ENCODE assay signal across 11 cellular contexts in the genomic region with DNA sequence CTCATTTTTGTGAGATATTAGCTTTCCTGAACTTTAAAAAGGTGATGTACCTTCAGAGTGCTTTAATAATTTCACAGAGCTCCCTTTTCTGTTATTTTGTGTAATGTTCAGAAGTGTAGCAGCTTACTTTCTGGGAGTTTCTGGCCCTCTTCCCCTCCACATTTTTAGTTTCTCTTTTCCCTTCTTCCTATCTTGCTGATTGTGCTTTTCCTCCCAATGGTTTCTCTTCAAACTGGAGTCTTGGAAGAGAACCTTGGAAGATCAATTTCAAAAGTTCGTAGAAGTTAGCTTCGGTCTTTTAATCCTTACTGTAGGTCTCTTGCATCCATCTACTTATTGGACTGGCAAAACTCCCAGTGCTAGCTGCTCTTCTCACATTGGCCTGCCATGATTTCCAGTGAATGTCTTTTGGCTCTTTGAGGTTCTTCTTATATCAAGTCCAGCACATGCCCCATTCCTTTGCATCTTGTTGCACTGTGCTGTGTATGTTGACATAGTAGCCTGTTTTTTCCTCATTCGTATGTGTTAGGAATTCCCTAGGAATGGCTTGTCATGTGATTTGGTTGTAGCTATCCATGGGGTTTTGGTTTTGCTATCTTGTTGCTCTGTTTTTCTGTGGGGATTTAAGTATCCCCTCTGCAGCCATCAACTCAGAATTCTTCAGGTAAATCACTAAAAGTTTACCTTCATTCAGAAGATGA. TPM values are rescaled to one million over a fixed set of nuclear protein-coding genes. Genes with fewer than 3 reads are reported as not detected.
DNase-seq lines count a peak whose midpoint lies in the region; ATAC-seq, FAIRE-seq and TF ChIP-seq lines count a peak whose summit lies in the region.
"Had no signal": no experiment of that assay in that cellular context is flagged by ENCODE, and none has a peak within 500 bp of the region (broad histone marks: within the 10 kb centered on the region; RNA-seq: fewer than 3 reads in every experiment).

No MANE protein-coding gene starts in this region.

- TF ChIP-seq POLR2A in A549 (IDR thresholded peaks at IDR 0.05; ENCODE audit: low read length) (no peak), GM12892 (IDR thresholded peaks at IDR 0.05; ENCODE audit: low read depth, low read length) (no peak)

- no peak for TF ChIP-seq CTCF in A549 (IDR thresholded peaks at IDR 0.05)
- no peak for TF ChIP-seq CTCF in left lung (IDR thresholded peaks at IDR 0.05)

- TF ChIP-seq EP300 in A549 (IDR thresholded peaks at IDR 0.05): no peak

- ATAC-seq in A549 (peak in 1 of 2 experiments; percentile 49; a peak in 3 of 6 replicates), left lung (peak; percentile 21)

- peaks cover 0 to 21% of the 10 kb centered on the region in 2 donors for H3K36me3 ChIP-seq in left lung

- CTCF ChIA-PET in A549 (lab: Yijun Ruan, JAX): interaction anchor here (0.6 to 0.9 kb wide), 2 partner anchors 15 to 1037 kb away, joined by 3 read pairs; no protein-coding TSS in a partner anchor

- POLR2A ChIA-PET in A549 (lab: Yijun Ruan, JAX): interaction anchor here (0.8 to 0.9 kb wide), 2 partner anchors 9 kb away, joined by 3 read pairs; no protein-coding TSS in a partner anchor

- peak in 1 of 2 experiments; percentile 22 for DNase-seq in A549 (ENCODE audit: low read depth in 1 of 2, low spot score in 1 of 2)
- no peak for DNase-seq in GM12892 (ENCODE audit: insufficient read length)
- DNase-seq in astrocyte of the hippocampus (ENCODE audit: low read depth, low spot score): peak; percentile 2
- no peak for DNase-seq in left lung
- DNase-seq in NCI-H2107 (lab: John Stamatoyannopoulos, UW): no peak
- no peak for DNase-seq in urothelium cell line (ENCODE audit: low spot score)
- no peak for DNase-seq in mesenteric fat pad (ENCODE audit: low spot score)
- no peak for DNase-seq in ecto neural progenitor cell (ENCODE audit: low spot score)
- DNase-seq: NCI-H524 had no signal

- intact Hi-C loops in left lung (cut with DNase I): no loop called here

- H3K9me3 ChIP-seq in A549: no peaks in the 10 kb centered on the region
- no peaks in the 10 kb centered on the region for H3K9me3 ChIP-seq in left lung

- TF ChIP-seq RAD21 in A549 (conservative IDR thresholded peaks at IDR 0.05 in 1 of 2, IDR thresholded peaks at IDR 0.05 in 1 of 2): no peak

- WGBS in A549 (ENCODE audit: missing lambda C conversion rate): 60% methylated on average over 3 of the region's 3 CpGs

- H3K27ac ChIP-seq in A549: peak overlapping the region; percentile 25 to 39; a peak in 4 of 6 replicates
- H3K27ac ChIP-seq in left lung: no peak overlapping the region

- H3K27me3 ChIP-seq in left lung: no peaks in the 10 kb centered on the region

- H3K4me3 ChIP-seq in A549: no peak overlapping the region
- H3K4me3 ChIP-seq in left lung: no peak overlapping the region
- H3K4me3 ChIP-seq: lung had no signal

- FAIRE-seq in A549 (lab: Jason Lieb, UNC): no peak
- peak; percentile 38 for FAIRE-seq in GM12892 (lab: Jason Lieb, UNC)
- FAIRE-seq in urothelium cell line (lab: Jason Lieb, UNC): no peak
- FAIRE-seq: GM18507 had no signal

- peak overlapping the region; percentile 60 for H3K4me2 ChIP-seq in A549

- peaks cover 43% of the 10 kb centered on the region for H3K4me1 ChIP-seq in A549
- H3K4me1 ChIP-seq in left lung: peaks cover under 1 to 77% of the 10 kb centered on the region in 2 donors

TF ChIP-seq in A549, 52 proteins besides CTCF, POLR2A, EP300 and RAD21:
- TF ChIP-seq, protein P1, sequence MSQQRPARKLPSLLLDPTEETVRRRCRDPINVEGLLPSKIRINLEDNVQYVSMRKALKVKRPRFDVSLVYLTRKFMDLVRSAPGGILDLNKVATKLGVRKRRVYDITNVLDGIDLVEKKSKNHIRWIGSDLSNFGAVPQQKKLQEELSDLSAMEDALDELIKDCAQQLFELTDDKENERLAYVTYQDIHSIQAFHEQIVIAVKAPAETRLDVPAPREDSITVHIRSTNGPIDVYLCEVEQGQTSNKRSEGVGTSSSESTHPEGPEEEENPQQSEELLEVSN (IDR thresholded peaks at IDR 0.05; ENCODE audit: borderline replicate concordance, low read depth): no peak
- TF ChIP-seq FOSL2 (IDR thresholded peaks at IDR 0.05) (no peak), FOSL2 (CRISPR knock-in tag; IDR thresholded peaks at IDR 0.05) (no peak), HOXB5 (CRISPR knock-in tag; IDR thresholded peaks at IDR 0.05) (no peak), ZNF302 (CRISPR knock-in tag; IDR thresholded peaks at IDR 0.05) (no peak), CHD4 (IDR thresholded peaks at IDR 0.05; ENCODE audit: borderline replicate concordance) (no peak), MAFK (IDR thresholded peaks at IDR 0.05; ENCODE audit: partially characterized antibody) (no peak), HEYL (CRISPR knock-in tag; IDR thresholded peaks at IDR 0.05) (no peak), TFCP2L1 (CRISPR knock-in tag; IDR thresholded peaks at IDR 0.05) (no peak), MAZ (IDR thresholded peaks at IDR 0.05; ENCODE audit: borderline replicate concordance, low read depth, low read length) (no peak), RNF2 (IDR thresholded peaks at IDR 0.05; ENCODE audit: borderline replicate concordance, low read depth) (no peak), MYC (IDR thresholded peaks at IDR 0.05; ENCODE audit: borderline replicate concordance, low read length) (no peak), EHMT2 (IDR thresholded peaks at IDR 0.05; ENCODE audit: low read depth) (no peak), GATA3 (IDR thresholded peaks at IDR 0.05; ENCODE audit: borderline replicate concordance) (no peak), ZFP36 (IDR thresholded peaks at IDR 0.05; ENCODE audit: borderline replicate concordance, partially characterized antibody) (no peak), RFX5 (IDR thresholded peaks at IDR 0.05) (no peak)
- TF ChIP-seq, protein P2, sequence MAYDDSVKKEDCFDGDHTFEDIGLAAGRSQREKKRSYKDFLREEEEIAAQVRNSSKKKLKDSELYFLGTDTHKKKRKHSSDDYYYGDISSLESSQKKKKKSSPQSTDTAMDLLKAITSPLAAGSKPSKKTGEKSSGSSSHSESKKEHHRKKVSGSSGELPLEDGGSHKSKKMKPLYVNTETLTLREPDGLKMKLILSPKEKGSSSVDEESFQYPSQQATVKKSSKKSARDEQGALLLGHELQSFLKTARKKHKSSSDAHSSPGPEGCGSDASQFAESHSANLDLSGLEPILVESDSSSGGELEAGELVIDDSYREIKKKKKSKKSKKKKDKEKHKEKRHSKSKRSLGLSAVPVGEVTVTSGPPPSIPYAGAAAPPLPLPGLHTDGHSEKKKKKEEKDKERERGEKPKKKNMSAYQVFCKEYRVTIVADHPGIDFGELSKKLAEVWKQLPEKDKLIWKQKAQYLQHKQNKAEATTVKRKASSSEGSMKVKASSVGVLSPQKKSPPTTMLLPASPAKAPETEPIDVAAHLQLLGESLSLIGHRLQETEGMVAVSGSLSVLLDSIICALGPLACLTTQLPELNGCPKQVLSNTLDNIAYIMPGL (CRISPR knock-in tag; IDR thresholded peaks at IDR 0.05; ENCODE audit: borderline replicate concordance): no peak

RNA-seq across cellular contexts. Expression of gene CCNT2, which starts 7.8 kb away (rescaled TPM):
- polyA plus RNA-seq in A549 (2011; rRNA removed) (20.7 and 24.4 TPM in 2 replicates), A549 (2017; fragmentation: RNase III; extraction: RNeasy Plus Mini Kit Qiagen cat#74134 plus additional on column Dnase treatment) (12.6 to 14.8 TPM (median 12.8 TPM) in 3 replicates)
- 4.1 and 4.6 TPM in 2 replicates for polyA plus RNA-seq in A549 (2012; cell fraction: cytosol; rRNA removed)
- polyA plus RNA-seq in A549 (2012; cell fraction: nucleus; rRNA removed): 9.5 and 11.5 TPM in 2 replicates
- polyA minus RNA-seq in A549 (2011; rRNA and poly(A)+ RNA removed): 20.7 and 23.0 TPM in 2 replicates
- polyA plus RNA-seq in GM12892 (2012; ENCODE audit: missing spikeins): 17.3 TPM
- total RNA-seq in left lung (10 to 100 TPM; 29.3 to 40.6 TPM), mesenteric fat pad (29.5 TPM)

Comparison
In these comparisons a context has a peak if more than half of its experiments do, and no peak if none do; other contexts are left out.
1. H3K27ac ChIP-seq: peak in A549 (2 of 2); none in left lung (0 of 2).